Comparison of ENCODE assay signal across 27 cellular contexts in genomic region chr12:91892081-91892855, GRCh38.
DNase-seq lines count a peak whose midpoint lies in the region; ATAC-seq and TF ChIP-seq lines count a peak whose summit lies in the region.
"Had no signal": no experiment of that assay in that cellular context is flagged by ENCODE, and none has a peak within 500 bp of the region (broad histone marks: within the 10 kb centered on the region; RNA-seq: fewer than 3 reads in every experiment).

No MANE protein-coding gene starts in this region.

- ATAC-seq in T-helper 17 cell = no peak
- ATAC-seq in GM18519 (IDR thresholded peaks at IDR 0.05; ENCODE audit: low FRiP score, unreplicated experiment) = no peak
- no peak for ATAC-seq in GM19324 (IDR thresholded peaks at IDR 0.05; ENCODE audit: low FRiP score, unreplicated experiment)
- ATAC-seq: activated CD8-positive, alpha-beta T cell treated with anti-CD3 and anti-CD28 coated beads, Interleukin-2, amount 10 ng/mL, durations not matched to agents 7 days and 5 days; gastroesophageal sphincter; GM12878; HCT116; left lung; psoas muscle; stimulated activated naive B cell treated with anti-CD40 and anti-IgM and Interleukin-4, amounts not matched to agents 10 μg/mL and 1 μg/mL and 100 μg/mL, for 72 hours had no signal

- no peak overlapping the region for H2BK15ac ChIP-seq in mesendoderm (replicated peaks; ENCODE audit: low read depth)

- no peak overlapping the region for H3K4me2 ChIP-seq in mesendoderm (ENCODE audit: low read length)
- H3K4me2 ChIP-seq: BLaER1, PC-9 had no signal

- H3K4me3 ChIP-seq in cardiac muscle cell = no peak overlapping the region
- no peak overlapping the region for H3K4me3 ChIP-seq in mesendoderm (ENCODE audit: low read length)
- H3K4me3 ChIP-seq: BLaER1, gastroesophageal sphincter, GM12878, left lung, PC-9, psoas muscle had no signal

- no peak overlapping the region for H3K56ac ChIP-seq in mesendoderm (ENCODE audit: low read length)

- TF ChIP-seq CTCF in cardiac muscle cell (IDR thresholded peaks at IDR 0.05; ENCODE audit: low read depth, low read length) = no peak

- H2BK5ac ChIP-seq in mesendoderm (ENCODE audit: low read length) = no peak overlapping the region

- peak overlapping the region; percentile 65 for H3K27ac ChIP-seq in cardiac muscle cell
- H3K27ac ChIP-seq in mesendoderm (ENCODE audit: low read depth, low read length) = no peak overlapping the region
- H3K27ac ChIP-seq: BLaER1, gastroesophageal sphincter, left lung, neutrophil, PC-9, psoas muscle had no signal

- H3K4me1 ChIP-seq in cardiac muscle cell (ENCODE audit: low read depth) = peaks cover 42% of the 10 kb centered on the region
- no peaks in the 10 kb centered on the region for H3K4me1 ChIP-seq in mesendoderm (ENCODE audit: control insufficient read depth, low read depth, low read length)
- H3K4me1 ChIP-seq: BLaER1, left lung, psoas muscle had no signal

- peak overlapping the region; percentile 6 for H3K27ac Mint-ChIP-seq in T-helper 17 cell
- H3K27ac Mint-ChIP-seq: activated CD8-positive, alpha-beta T cell treated with anti-CD3 and anti-CD28 coated beads, Interleukin-2, amount 10 ng/mL, durations not matched to agents 7 days and 5 days; stimulated activated naive B cell treated with anti-CD40 and anti-IgM and Interleukin-4, amounts not matched to agents 10 μg/mL and 1 μg/mL and 100 μg/mL, for 72 hours had no signal

- no peaks in the 10 kb centered on the region for H3K27me3 Mint-ChIP-seq in T-helper 17 cell

- H2AK5ac ChIP-seq in mesendoderm (ENCODE audit: low read length) = no peak overlapping the region

- no peak for DNase-seq in cardiac muscle cell (ENCODE audit: low read depth in 1 of 2, low spot score in 1 of 2)
- no peak for DNase-seq in cardiac septum (ENCODE audit: low spot score)
- DNase-seq in T-helper 17 cell = no peak
- DNase-seq in mesendoderm = peak; percentile 16
- no peak for DNase-seq in midbrain (lab: John Stamatoyannopoulos, UW)
- DNase-seq: ACHN; activated CD4-positive, CD25-positive, alpha-beta regulatory T cell treated with anti-CD3 and anti-CD28 coated beads, Interleukin-2, amount 50 U/mL, for 72 hours; activated CD8-positive, alpha-beta T cell treated with anti-CD3 and anti-CD28 coated beads, Interleukin-2, amount 10 ng/mL, durations not matched to agents 7 days and 5 days; activated gamma-delta T cell treated with Interleukin-2 at 50 U/mL for 16 hours; dermis blood vessel endothelial cell; hypothalamus; left lung; NCI-H1694; PC-9; psoas muscle; SHP77 treated with DMSO at 0.1 percent for 48 hours; small intestine; stimulated activated CD4-positive, alpha-beta T cell treated with anti-CD3 and anti-CD28 coated beads, Interleukin-2, amount 100 ng/mL, for 48 hours; stimulated activated naive B cell treated with anti-CD40 and anti-IgM and Interleukin-4, amounts not matched to agents 10 μg/mL and 1 μg/mL and 100 μg/mL, for 72 hours; SW 1271 had no signal

- no peak overlapping the region for H2BK120ac ChIP-seq in mesendoderm (ENCODE audit: low read depth, low read length)

- no peak overlapping the region for H4K5ac ChIP-seq in mesendoderm (ENCODE audit: low read length)

- no peak overlapping the region for H3K9ac ChIP-seq in mesendoderm (ENCODE audit: low read length)
- H3K9ac ChIP-seq: BLaER1 had no signal

- no peak overlapping the region for H3K4me3 Mint-ChIP-seq in T-helper 17 cell
- H3K4me3 Mint-ChIP-seq: activated CD8-positive, alpha-beta T cell treated with anti-CD3 and anti-CD28 coated beads, Interleukin-2, amount 10 ng/mL, durations not matched to agents 7 days and 5 days; stimulated activated naive B cell treated with anti-CD40 and anti-IgM and Interleukin-4, amounts not matched to agents 10 μg/mL and 1 μg/mL and 100 μg/mL, for 72 hours had no signal

- H3K9me3 ChIP-seq in cardiac muscle cell (ENCODE audit: low read depth) = no peaks in the 10 kb centered on the region
- H3K9me3 ChIP-seq in T-helper 17 cell (ENCODE audit: control insufficient read depth, low read length, poor library complexity, severe bottlenecking) = no peaks in the 10 kb centered on the region
- H3K9me3 ChIP-seq: BLaER1, gastroesophageal sphincter, left lung, neutrophil, psoas muscle had no signal

- H3K18ac ChIP-seq in mesendoderm (ENCODE audit: low read length) = no peak overlapping the region

- H3K36me3 ChIP-seq in cardiac muscle cell (no peaks in the 10 kb centered on the region), mesendoderm (ENCODE audit: control insufficient read depth, insufficient read depth, low read length) (no peaks in the 10 kb centered on the region)
- H3K36me3 ChIP-seq: BLaER1, gastroesophageal sphincter, left lung, neutrophil had no signal

- H3K79me2 ChIP-seq in mesendoderm (ENCODE audit: control insufficient read depth, insufficient read depth, low read length) = no peaks in the 10 kb centered on the region

- H3K27me3 ChIP-seq in cardiac muscle cell (no peaks in the 10 kb centered on the region), mesendoderm (ENCODE audit: insufficient read depth, low read length, poor library complexity) (no peaks in the 10 kb centered on the region)
- H3K27me3 ChIP-seq: BLaER1, gastroesophageal sphincter, left lung, neutrophil had no signal

- no peak overlapping the region for H3K23ac ChIP-seq in mesendoderm (ENCODE audit: low read length)

- no peaks in the 10 kb centered on the region for H3K79me1 ChIP-seq in mesendoderm (ENCODE audit: low read length)

- WGBS in mesendoderm (ENCODE audit: extremely low coverage, insufficient coverage, low lambda C conversion rate) = no CpG with 5 or more reads among the region's 4 CpGs

- intact Hi-C loops in cardiac septum (cut with DNase I) = no loop called here

- no peak overlapping the region for H4K8ac ChIP-seq in mesendoderm (ENCODE audit: low read depth, low read length)

- H3K4ac ChIP-seq in mesendoderm (ENCODE audit: low read depth, low read length) = no peak overlapping the region

- no peaks in the 10 kb centered on the region for H3K36me3 Mint-ChIP-seq in T-helper 17 cell (ENCODE audit: low read depth)
- H3K36me3 Mint-ChIP-seq: stimulated activated naive B cell treated with anti-CD40 and anti-IgM and Interleukin-4, amounts not matched to agents 10 μg/mL and 1 μg/mL and 100 μg/mL, for 72 hours had no signal

- H3K4me1 Mint-ChIP-seq in T-helper 17 cell = peaks cover 2% of the 10 kb centered on the region
